25 cellular contexts compared by ENCODE assay signal in the genomic region with DNA sequence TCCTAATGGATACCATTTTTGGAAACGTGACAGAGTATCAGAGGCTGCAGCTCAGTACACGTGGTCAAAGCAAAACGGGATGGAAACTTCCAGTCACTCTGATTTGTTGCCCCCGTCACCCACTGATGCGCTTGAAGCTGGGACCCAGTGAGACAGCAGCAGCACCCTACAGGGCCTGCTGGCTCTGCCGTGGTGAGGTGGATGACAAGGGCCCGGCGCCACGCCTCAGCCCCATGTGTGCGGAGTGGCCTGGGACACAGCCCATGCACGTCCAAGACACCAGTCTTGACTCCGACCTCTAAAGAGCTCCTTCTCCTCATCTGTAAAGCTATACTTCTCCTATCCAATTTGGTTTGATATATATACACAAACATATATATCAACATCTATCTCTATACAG. TPM values are rescaled to one million over a fixed set of nuclear protein-coding genes. Genes with fewer than 3 reads are reported as not detected.
"Had no signal": no experiment of that assay in that cellular context is flagged by ENCODE, and none has a peak within 500 bp of the region (broad histone marks: within the 10 kb centered on the region; RNA-seq: fewer than 3 reads in every experiment).

No MANE protein-coding gene starts in this region.

- H3K27me3 ChIP-seq: brain microvascular endothelial cell, Peyer's patch had no signal

- H3K36me3 ChIP-seq: brain microvascular endothelial cell had no signal

- H3K4me3 Mint-ChIP-seq: activated CD4-positive, alpha-beta memory T cell treated with anti-CD3 and anti-CD28 coated beads for 36 hours; activated CD4-positive, alpha-beta T cell treated with anti-CD3 and anti-CD28 coated beads, Interleukin-2, amount 10 ng/mL, durations not matched to agents 24 days and 14 days; activated naive CD4-positive, alpha-beta T cell treated with anti-CD3 and anti-CD28 coated beads, Interleukin-2, amount 10 ng/mL, durations not matched to agents 7 days and 5 days; activated naive CD8-positive, alpha-beta T cell treated with anti-CD3 and anti-CD28 coated beads for 36 hours; activated T-cell treated with anti-CD3 and anti-CD28 coated beads, Interleukin-2, amount 50 U/mL, for 72 hours; T-helper 1 cell treated with Interleukin-12 subunit alpha and Interleukin-12 subunit beta and Interleukin-4 antibody, amounts not matched to agents 30 μg/mL and 1 μg/mL, for 36 hours; WTC11 had no signal

- H3K4me1 ChIP-seq: Peyer's patch had no signal

- H3K4me1 Mint-ChIP-seq: activated CD4-positive, alpha-beta T cell treated with anti-CD3 and anti-CD28 coated beads, Interleukin-2, amount 10 ng/mL, durations not matched to agents 24 days and 14 days had no signal

- ATAC-seq: activated T-cell treated with anti-CD3 and anti-CD28 coated beads, Interleukin-2, amount 50 U/mL, for 72 hours; WTC11 had no signal

- H3K36me3 Mint-ChIP-seq: activated naive CD4-positive, alpha-beta T cell treated with anti-CD3 and anti-CD28 coated beads, Interleukin-2, amount 10 ng/mL, durations not matched to agents 7 days and 5 days; WTC11 had no signal

- H3K27ac ChIP-seq: brain microvascular endothelial cell, Peyer's patch, RWPE1 had no signal

- H3K27me3 Mint-ChIP-seq: activated CD4-positive, alpha-beta T cell treated with anti-CD3 and anti-CD28 coated beads, Interleukin-2, amount 10 ng/mL, durations not matched to agents 24 days and 14 days; activated naive CD8-positive, alpha-beta T cell treated with anti-CD3 and anti-CD28 coated beads for 36 hours had no signal

- H3K27ac Mint-ChIP-seq: activated CD4-positive, alpha-beta memory T cell treated with anti-CD3 and anti-CD28 coated beads for 36 hours; activated CD4-positive, alpha-beta T cell treated with anti-CD3 and anti-CD28 coated beads, Interleukin-2, amount 10 ng/mL, durations not matched to agents 24 days and 14 days; activated naive CD8-positive, alpha-beta T cell treated with anti-CD3 and anti-CD28 coated beads for 36 hours; activated T-cell treated with anti-CD3 and anti-CD28 coated beads, Interleukin-2, amount 50 U/mL, for 72 hours; activated T-helper 2 cell treated with anti-CD3 and anti-CD28 coated beads, Interferon-gamma antibody, Interleukin-2, Interleukin-4, amounts not matched to agents 10 μg/mL and 5 μg/mL and 100 μg/mL, durations not matched to agents 14 hours and 24 hours and 36 hours; T-helper 1 cell treated with Interleukin-12 subunit alpha and Interleukin-12 subunit beta and Interleukin-4 antibody, amounts not matched to agents 30 μg/mL and 1 μg/mL, for 36 hours; WTC11 had no signal

- DNase-seq: activated CD4-positive, alpha-beta memory T cell treated with anti-CD3 and anti-CD28 coated beads for 36 hours; activated CD4-positive, alpha-beta T cell treated with anti-CD3 and anti-CD28 coated beads for 1 hour; activated CD4-positive, alpha-beta T cell treated with anti-CD3 and anti-CD28 coated beads, Interleukin-2, amount 10 ng/mL, durations not matched to agents 24 days and 14 days; activated CD8-positive, alpha-beta memory T cell treated with anti-CD3 and anti-CD28 coated beads for 24 hours; activated gamma-delta T cell treated with Interleukin-2 at 50 U/mL for 16 hours; activated naive CD4-positive, alpha-beta T cell treated with anti-CD3 and anti-CD28 coated beads, Interleukin-2, amount 10 ng/mL, durations not matched to agents 7 days and 5 days; activated naive CD8-positive, alpha-beta T cell treated with anti-CD3 and anti-CD28 coated beads for 36 hours; activated T-cell treated with anti-CD3 and anti-CD28 coated beads, Interleukin-2, amount 50 U/mL, for 72 hours; brain microvascular endothelial cell; caudate nucleus; Karpas-422; NCI-H1105 treated with DMSO at 0.1 percent for 48 hours; NCI-H1436 treated with DMSO at 0.1 percent for 48 hours; NCI-H187; NCI-H2081; NCI-H446; NCI-H524; SHP77; T-helper 9 cell had no signal

- H3K4me3 ChIP-seq: Peyer's patch had no signal

- H3K9me3 ChIP-seq: Peyer's patch had no signal

RNA-seq across cellular contexts. Expression of a gene that starts 39.0 kb away (rescaled TPM):
- total RNA-seq: activated CD4-positive, alpha-beta memory T cell treated with anti-CD3 and anti-CD28 coated beads for 36 hours; activated CD4-positive, alpha-beta T cell treated with anti-CD3 and anti-CD28 coated beads, Interleukin-2, amount 10 ng/mL, durations not matched to agents 24 days and 14 days; activated naive CD8-positive, alpha-beta T cell treated with anti-CD3 and anti-CD28 coated beads for 36 hours; activated T-cell treated with anti-CD3 and anti-CD28 coated beads, Interleukin-2, amount 50 U/mL, for 72 hours; activated T-helper 2 cell treated with anti-CD3 and anti-CD28 coated beads, Interferon-gamma antibody, Interleukin-2, Interleukin-4, amounts not matched to agents 10 μg/mL and 5 μg/mL and 100 μg/mL, durations not matched to agents 14 hours and 24 hours and 36 hours; Peyer's patch; SK-MEL-5 had no signal
